1 cellular context compared by ENCODE assay signal in the genomic region with DNA sequence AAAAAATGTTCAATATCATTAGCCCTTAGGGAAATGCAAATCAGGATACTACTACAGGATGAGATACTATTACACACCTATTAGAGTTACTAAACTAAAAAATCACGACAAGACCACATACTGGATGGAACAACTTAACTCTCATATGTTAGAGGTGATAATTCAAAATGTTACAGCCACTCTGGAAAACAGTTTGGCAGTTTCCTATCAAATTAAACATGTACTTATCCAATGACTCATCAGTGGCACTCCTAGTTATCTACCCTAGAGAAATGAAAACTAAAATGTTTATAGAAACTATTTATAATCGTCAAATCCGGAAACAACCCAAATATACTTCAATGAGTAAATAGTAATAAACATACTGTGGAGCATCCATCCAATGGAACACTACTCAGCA.
TF ChIP-seq lines count a peak whose summit lies in the region.

No MANE protein-coding gene starts in this region.

TF ChIP-seq in IMR-90, 13 proteins besides CTCF, POLR2A, EP300 and RAD21 (continued from another document):
- TF ChIP-seq RFX5 (IDR thresholded peaks at IDR 0.05; ENCODE audit: low read depth, low read length) (no peak), ELK1 (IDR thresholded peaks at IDR 0.05; ENCODE audit: borderline replicate concordance, low read depth, low read length) (no peak), SMC3 (IDR thresholded peaks at IDR 0.05; ENCODE audit: low read depth, low read length) (no peak), USF2 (IDR thresholded peaks at IDR 0.05; ENCODE audit: low read depth, low read length) (no peak), CHD1 (IDR thresholded peaks at IDR 0.05; ENCODE audit: low read depth, low read length) (no peak), MXI1 (IDR thresholded peaks at IDR 0.05; ENCODE audit: borderline replicate concordance, low read depth, low read length) (no peak), RCOR1 (IDR thresholded peaks at IDR 0.05; ENCODE audit: insufficient replicate concordance, low read length) (no peak), FOS (IDR thresholded peaks at IDR 0.05; ENCODE audit: low read depth, low read length) (no peak), MAZ (IDR thresholded peaks at IDR 0.05; ENCODE audit: borderline replicate concordance, low read depth, low read length) (no peak)
